Comparison of ENCODE assay signal across 12 cellular contexts in genomic region chr3:152051501-152052404, GRCh38.
DNase-seq lines count a peak whose midpoint lies in the region; ATAC-seq and TF ChIP-seq lines count a peak whose summit lies in the region.
"Had no signal": no experiment of that assay in that cellular context is flagged by ENCODE, and none has a peak within 500 bp of the region (broad histone marks: within the 10 kb centered on the region; RNA-seq: fewer than 3 reads in every experiment).

No MANE protein-coding gene starts in this region.

- no peak overlapping the region for H3K4me3 ChIP-seq in colonic mucosa

- peak; percentile 71 for ATAC-seq in GM21717 (IDR thresholded peaks at IDR 0.05; ENCODE audit: unreplicated experiment)
- ATAC-seq: activated CD4-positive, CD25-positive, alpha-beta regulatory T cell treated with anti-CD3 and anti-CD28 coated beads, Interleukin-2, amount 50 U/mL, for 24 hours had no signal

- H3K27ac ChIP-seq in caudate nucleus (ENCODE audit: low read depth, low read length) = no peak overlapping the region
- no peak overlapping the region for H3K27ac ChIP-seq in colonic mucosa

- H3K4me1 ChIP-seq in colonic mucosa = no peaks in the 10 kb centered on the region

- intact Hi-C loops in colonic mucosa (cut with DNase I) = no loop called here

- TF ChIP-seq CTCF in colonic mucosa (IDR thresholded peaks at IDR 0.05) = no peak

- no peaks in the 10 kb centered on the region for H3K27me3 ChIP-seq in colonic mucosa

- DNase-seq in GM04504 (ENCODE audit: low read depth) (peak; percentile 48), NCI-H2029 treated with DMSO at 0.1 percent for 48 hours (lab: John Stamatoyannopoulos, UW) (peak; percentile 72), hepatic stellate cell (ENCODE audit: low spot score) (peak; percentile 9), caudate nucleus (lab: John Stamatoyannopoulos, UW) (no peak), DMS79 (lab: John Stamatoyannopoulos, UW) (no peak), colonic mucosa (no peak), GM19240 (ENCODE audit: insufficient read length, low spot score) (no peak)
- DNase-seq: DND-41, islet precursor cell, NCI-H82 had no signal

- H3K9ac ChIP-seq in colonic mucosa (ENCODE audit: low read depth in 2 of 2, low read length in 2 of 2) = no peak overlapping the region

- no peaks in the 10 kb centered on the region for H3K36me3 ChIP-seq in colonic mucosa

- H3K9me3 ChIP-seq in colonic mucosa = no peaks in the 10 kb centered on the region

Comparison
In these comparisons a context has a peak if more than half of its experiments do, and no peak if none do; other contexts are left out.
1. DNase-seq: peak in GM04504 (single experiment), NCI-H2029 treated with DMSO at 0.1 percent for 48 hours (single experiment) and hepatic stellate cell (single experiment); none in caudate nucleus (0 of 61), DMS79 (single experiment), colonic mucosa (single experiment) and GM19240 (single experiment).